ENCODE assay signal across 8 cellular contexts in the genomic region with DNA sequence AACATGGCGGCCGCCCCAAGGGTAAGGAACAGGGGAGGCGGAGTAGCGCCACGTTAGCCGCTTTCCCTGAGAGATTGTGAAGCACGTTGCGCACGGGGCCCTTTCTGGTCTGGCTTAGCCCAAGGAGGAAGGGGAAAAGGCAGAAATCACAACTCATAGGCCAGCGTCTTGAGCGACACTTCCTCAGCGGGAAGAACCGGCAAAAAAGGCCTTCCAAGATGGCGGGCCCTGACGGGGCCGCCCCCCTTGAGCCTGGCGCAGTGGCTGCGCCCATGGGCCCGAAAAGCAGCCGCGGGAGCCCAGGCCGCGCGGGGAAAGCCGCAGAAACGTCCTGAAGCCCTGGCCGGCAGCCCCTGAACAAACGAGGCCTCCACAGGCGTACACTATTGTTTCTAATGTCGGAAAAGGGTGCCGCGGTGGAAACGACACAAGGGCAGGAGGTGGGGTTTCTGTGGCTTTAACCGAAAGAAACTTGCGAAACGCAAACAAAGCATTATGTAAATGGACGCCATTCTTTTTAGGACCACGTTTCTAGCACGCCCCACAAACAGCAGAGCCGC. TPM values are rescaled to one million over a fixed set of nuclear protein-coding genes. Genes with fewer than 3 reads are reported as not detected.
DNase-seq lines count a peak whose midpoint lies in the region; TF ChIP-seq lines count a peak whose summit lies in the region.

No MANE protein-coding gene starts in this region.

- H3K4me3 Mint-ChIP-seq in H9 = peak overlapping the region; percentile 91 to 99

- H2BK120ac ChIP-seq in H9 (ENCODE audit: low read depth, low read length, poor library complexity, severe bottlenecking) = peak overlapping the region; percentile 100

- H3K23me2 ChIP-seq in H9 (ENCODE audit: insufficient read length, low read depth, low read length, poor library complexity, severe bottlenecking) = peaks cover 24% of the 10 kb centered on the region

- no peaks in the 10 kb centered on the region for H3K27me3 ChIP-seq in H9 (ENCODE audit: insufficient read depth, low read length)
- no peaks in the 10 kb centered on the region for H3K27me3 ChIP-seq in MG63
- H3K27me3 ChIP-seq in cardiac muscle cell = no peaks in the 10 kb centered on the region
- no peaks in the 10 kb centered on the region for H3K27me3 ChIP-seq in parathyroid adenoma (ENCODE audit: control insufficient read depth, insufficient read depth, low read length)
- no peaks in the 10 kb centered on the region for H3K27me3 ChIP-seq in tibial nerve

- no peak for TF ChIP-seq CTCF in H9 (conservative IDR thresholded peaks at IDR 0.05)
- TF ChIP-seq CTCF in cardiac muscle cell (IDR thresholded peaks at IDR 0.05; ENCODE audit: low read depth, low read length) = no peak
- no peak for TF ChIP-seq CTCF in parathyroid adenoma (IDR thresholded peaks at IDR 0.05)
- no peak for TF ChIP-seq CTCF in tibial nerve (IDR thresholded peaks at IDR 0.05)

- peaks cover 4% of the 10 kb centered on the region for H3K27me3 Mint-ChIP-seq in H9 (ENCODE audit: low read depth)

- H3K4me2 ChIP-seq in H9 (ENCODE audit: insufficient read depth, insufficient read length, low read length) (peak overlapping the region; percentile 67), parathyroid adenoma (ENCODE audit: low read length) (peak overlapping the region; percentile 100)

- peak overlapping the region; percentile 100 for H3K27ac Mint-ChIP-seq in H9

- H3K14ac ChIP-seq in H9 (ENCODE audit: insufficient read depth, low read length) = peak overlapping the region; percentile 97

- H2BK15ac ChIP-seq in H9 (ENCODE audit: low read depth, low read length) = peak overlapping the region; percentile 90; the same call in 1 of the 2 replicates

- H3K4ac ChIP-seq in H9 (ENCODE audit: low read depth, low read length) = peak overlapping the region; percentile 92

- peak overlapping the region; percentile 99 for H3T11ph ChIP-seq in H9 (ENCODE audit: low read length)

- H3K79me1 ChIP-seq in H9 (ENCODE audit: insufficient read depth, low read depth, low read length, poor library complexity, severe bottlenecking) = no peaks in the 10 kb centered on the region

- H3K9ac ChIP-seq in ES-I3 (ENCODE audit: low read depth, low read length) = peak overlapping the region; percentile 100
- H3K9ac ChIP-seq in H9 (ENCODE audit: extremely low read depth, insufficient read length, low read length) = peak overlapping the region; percentile 98
- peak overlapping the region; percentile 69 for H3K9ac ChIP-seq in parathyroid adenoma

- H3K79me2 ChIP-seq in H9 (ENCODE audit: insufficient read depth, low read length) (peaks cover 9% of the 10 kb centered on the region; the same call in 1 of the 2 replicates), parathyroid adenoma (peaks cover 6% of the 10 kb centered on the region)

- H3K9me3 ChIP-seq in ES-I3 (ENCODE audit: control insufficient read depth, insufficient read depth, low read length) = no peaks in the 10 kb centered on the region; the same call in 1 of the 2 replicates
- H3K9me3 ChIP-seq in H9 (ENCODE audit: control insufficient read depth, low read depth, low read length) = no peaks in the 10 kb centered on the region
- no peaks in the 10 kb centered on the region for H3K9me3 ChIP-seq in MG63
- H3K9me3 ChIP-seq in cardiac muscle cell (ENCODE audit: low read depth) = no peaks in the 10 kb centered on the region
- H3K9me3 ChIP-seq in parathyroid adenoma (ENCODE audit: control insufficient read depth, low read length) = no peaks in the 10 kb centered on the region
- no peaks in the 10 kb centered on the region for H3K9me3 ChIP-seq in tibial nerve

- no CpG with 5 or more reads among the region's 40 CpGs for WGBS in H9 (ENCODE audit: extremely low coverage, insufficient read length, low lambda C conversion rate)
- WGBS in tibial nerve, 2 donors = 0% methylated on average over 40 of the region's 40 CpGs

- H2BK20ac ChIP-seq in H9 (ENCODE audit: low read depth, low read length, poor library complexity, severe bottlenecking) = no peak overlapping the region

- peak; percentile 62 for DNase-seq in H9
- DNase-seq in MG63 = peak; percentile 45
- DNase-seq in SKM-1 treated with dmso at 0.1 percent for 144 hours (lab: John Stamatoyannopoulos, UW; ENCODE audit: unreplicated experiment) = peak; percentile 88
- DNase-seq in activated naive CD8-positive, alpha-beta T cell treated with anti-CD3 and anti-CD28 coated beads, Interleukin-2, amount 50 U/mL, for 16 hours (ENCODE audit: low read depth, low spot score) = peak; percentile 42
- DNase-seq in cardiac muscle cell (ENCODE audit: low read depth in 1 of 2, low spot score in 1 of 2) = peak; percentile 62 to 93
- DNase-seq in tibial nerve (ENCODE audit: low spot score in 2 of 2) = peak; percentile 56 to 76

- H2BK5ac ChIP-seq in H9 (ENCODE audit: insufficient read length, low read length) = peak overlapping the region; percentile 98

- peaks cover 41 to 44% of the 10 kb centered on the region in 2 experiments for H3K4me1 Mint-ChIP-seq in H9

- H3K23ac ChIP-seq in H9 (ENCODE audit: insufficient read length, low read depth, low read length) = peak overlapping the region; percentile 11

- H4K8ac ChIP-seq in H9 (replicated peaks; ENCODE audit: insufficient read length, low read depth, low read length) = peak overlapping the region; percentile 98

- peak overlapping the region; percentile 100 for H3K27ac ChIP-seq in H9 (ENCODE audit: insufficient read length, low read depth, low read length)
- peak overlapping the region; percentile 100 for H3K27ac ChIP-seq in cardiac muscle cell
- peak overlapping the region; percentile 100 for H3K27ac ChIP-seq in parathyroid adenoma
- peak overlapping the region; percentile 98 to 100 (median 100) for H3K27ac ChIP-seq in tibial nerve

- H2BK12ac ChIP-seq in H9 (ENCODE audit: insufficient read length, low read depth, low read length) = peak overlapping the region; percentile 95

- peaks cover 31 to 43% (median 43%) of the 10 kb centered on the region in 3 experiments for H3K36me3 Mint-ChIP-seq in H9 (ENCODE audit: insufficient read depth in 1 of 3, low read depth in 3 of 3)

- H4K20me1 ChIP-seq in H9 (ENCODE audit: control insufficient read depth, insufficient read depth, insufficient read length) = no peaks in the 10 kb centered on the region

- peak in 1 of 2 donors; percentile 80 for TF ChIP-seq EP300 in tibial nerve (IDR thresholded peaks at IDR 0.05)

- H3K18ac ChIP-seq in H9 (ENCODE audit: insufficient read length, low read depth, low read length) = peak overlapping the region; percentile 100

- TF ChIP-seq POLR2A in tibial nerve (IDR thresholded peaks at IDR 0.05) = no peak

- H3K56ac ChIP-seq in H9 (ENCODE audit: insufficient read length, low read depth, low read length) = peak overlapping the region; percentile 98

- H3K4me1 ChIP-seq in ES-I3 (ENCODE audit: insufficient read depth, low read length) (peaks cover 25% of the 10 kb centered on the region), H9 (ENCODE audit: insufficient read depth, low read length) (peaks cover 3% of the 10 kb centered on the region), cardiac muscle cell (ENCODE audit: low read depth) (peaks cover 23% of the 10 kb centered on the region), parathyroid adenoma (peaks cover 18% of the 10 kb centered on the region), tibial nerve (peaks cover 0 to 54% (median 40%) of the 10 kb centered on the region in 4 donors)

- peak overlapping the region; percentile 98 for H4K91ac ChIP-seq in H9 (ENCODE audit: insufficient read length, low read depth, low read length)

- H3K4me3 ChIP-seq in MG63 = peak overlapping the region; percentile 95
- peak overlapping the region; percentile 63 for H3K4me3 ChIP-seq in cardiac muscle cell
- H3K4me3 ChIP-seq in parathyroid adenoma (ENCODE audit: low read depth, low read length) = peak overlapping the region; percentile 100
- H3K4me3 ChIP-seq in tibial nerve = peak overlapping the region; percentile 62 to 90 (median 77)

- peaks cover 3 to 12% of the 10 kb centered on the region in 2 experiments; a peak in 4 of 5 replicates for H3K9me3 Mint-ChIP-seq in H9

- H3K36me3 ChIP-seq in ES-I3 (ENCODE audit: insufficient read depth, low read length) = peaks cover 18% of the 10 kb centered on the region
- peaks cover 61% of the 10 kb centered on the region for H3K36me3 ChIP-seq in MG63
- H3K36me3 ChIP-seq in cardiac muscle cell = peaks cover 15% of the 10 kb centered on the region
- peaks cover 2% of the 10 kb centered on the region for H3K36me3 ChIP-seq in parathyroid adenoma (ENCODE audit: control insufficient read depth, insufficient read depth, low read length)
- peaks cover 0 to 35% (median 0%) of the 10 kb centered on the region in 3 donors for H3K36me3 ChIP-seq in tibial nerve

- H4K5ac ChIP-seq in H9 (ENCODE audit: insufficient read length, low read depth, low read length) = peak overlapping the region; percentile 98

- H2AFZ ChIP-seq in H9 (ENCODE audit: low read length) = no peak overlapping the region
- peak overlapping the region; percentile 93 for H2AFZ ChIP-seq in parathyroid adenoma

- H2AK5ac ChIP-seq in H9 (ENCODE audit: insufficient read length, low read length) = peak overlapping the region; percentile 6

RNA-seq across cellular contexts. Expression of a gene that starts 0.9 kb away (rescaled TPM):
- total RNA-seq in H9 (2021) (457 and 465 TPM in 2 replicates), cardiac muscle cell (87.9 and 127 TPM in 2 replicates), tibial nerve (100 to 1,000 TPM; 157 to 203 (median 188) TPM)
- 92.9 and 104 TPM in 2 replicates for total RNA-seq in MG63 (2014; rRNA removed; shearing (Covaris generic); ENCODE audit: low replicate concordance)
- 152 and 166 TPM in 2 replicates for polyA plus RNA-seq in cardiac muscle cell

Comparison
In these comparisons a context has a peak if more than half of its experiments do, and no peak if none do; other contexts are left out.
1. Peak in every context shown above with its lines: DNase-seq, H3K4me3 ChIP-seq and H3K27ac ChIP-seq.